Comparison of ENCODE assay signal across 8 cellular contexts in the genomic region with DNA sequence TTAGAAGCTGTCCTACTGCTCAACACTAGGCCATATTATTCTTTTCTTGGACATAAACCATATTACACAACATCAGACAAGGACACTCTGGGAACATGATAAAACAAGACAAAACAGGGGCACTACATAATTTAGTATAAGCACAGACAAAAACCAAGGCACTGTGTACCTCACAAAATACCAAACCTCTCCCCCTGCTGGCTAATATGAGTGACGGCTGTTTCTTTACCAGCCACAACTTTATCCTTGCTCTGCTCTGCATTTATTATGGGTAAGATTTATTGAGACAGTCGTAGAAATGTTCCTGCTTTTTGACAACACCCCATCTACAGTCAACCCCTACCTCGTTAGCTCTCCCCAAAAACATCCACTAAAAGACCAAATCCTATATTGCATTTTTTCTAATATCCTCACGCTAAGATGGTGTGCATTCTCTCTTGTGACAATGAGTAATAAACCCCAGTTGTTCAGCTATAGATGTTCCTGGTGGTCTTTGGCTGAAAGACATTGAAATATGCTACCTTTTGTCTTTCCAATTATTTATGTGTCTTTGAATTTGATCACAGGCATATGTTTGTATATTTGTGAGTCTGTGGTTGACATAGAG. TPM values are rescaled to one million over a fixed set of nuclear protein-coding genes. Genes with fewer than 3 reads are reported as not detected.
DNase-seq lines count a peak whose midpoint lies in the region; ATAC-seq and TF ChIP-seq lines count a peak whose summit lies in the region.
"Had no signal": no experiment of that assay in that cellular context is flagged by ENCODE, and none has a peak within 500 bp of the region (broad histone marks: within the 10 kb centered on the region; RNA-seq: fewer than 3 reads in every experiment).

No MANE protein-coding gene starts in this region.

- no peak overlapping the region for H3K9ac ChIP-seq in parathyroid adenoma

- peak overlapping the region in 1 of 2 donors; percentile 4 for H3K27ac Mint-ChIP-seq in effector memory CD8-positive, alpha-beta T cell
- H3K27ac Mint-ChIP-seq in activated CD4-positive, alpha-beta T cell treated with anti-CD3 and anti-CD28 coated beads, Interleukin-2, amount 10 ng/mL, durations not matched to agents 24 days and 14 days: no peak overlapping the region
- no peak overlapping the region for H3K27ac Mint-ChIP-seq in stimulated activated memory B cell treated with anti-CD40 and anti-IgM and Interleukin-4, amounts not matched to agents 10 μg/mL and 1 μg/mL and 100 μg/mL, for 72 hours

- H3K4me2 ChIP-seq in parathyroid adenoma (ENCODE audit: low read length): no peak overlapping the region

- DNase-seq in GM13976 (ENCODE audit: low spot score) (peak; percentile 39), NCI-H82 treated with DMSO at 0.1 percent for 48 hours (lab: John Stamatoyannopoulos, UW; ENCODE audit: unreplicated experiment) (peak; percentile 17)
- DNase-seq in effector memory CD8-positive, alpha-beta T cell: no peak
- DNase-seq in activated CD4-positive, alpha-beta T cell treated with anti-CD3 and anti-CD28 coated beads, Interleukin-2, amount 10 ng/mL, durations not matched to agents 24 days and 14 days: no peak

- H3K27ac ChIP-seq in parathyroid adenoma: no peak overlapping the region

- H3K27me3 Mint-ChIP-seq in effector memory CD8-positive, alpha-beta T cell: no peaks in the 10 kb centered on the region
- no peaks in the 10 kb centered on the region for H3K27me3 Mint-ChIP-seq in activated CD4-positive, alpha-beta T cell treated with anti-CD3 and anti-CD28 coated beads, Interleukin-2, amount 10 ng/mL, durations not matched to agents 24 days and 14 days
- no peaks in the 10 kb centered on the region for H3K27me3 Mint-ChIP-seq in stimulated activated memory B cell treated with anti-CD40 and anti-IgM and Interleukin-4, amounts not matched to agents 10 μg/mL and 1 μg/mL and 100 μg/mL, for 72 hours

- H3K4me1 ChIP-seq in parathyroid adenoma: peaks cover under 1% of the 10 kb centered on the region

- peaks cover 2% of the 10 kb centered on the region for H3K79me2 ChIP-seq in parathyroid adenoma

- no peak overlapping the region for H2AFZ ChIP-seq in parathyroid adenoma

- peak; percentile 41 for ATAC-seq in effector memory CD8-positive, alpha-beta T cell (replicated peaks)
- ATAC-seq in HG03460 (IDR thresholded peaks at IDR 0.05; ENCODE audit: unreplicated experiment): no peak
- no peak for ATAC-seq in stimulated activated memory B cell treated with anti-CD40 and anti-IgM and Interleukin-4, amounts not matched to agents 10 μg/mL and 1 μg/mL and 100 μg/mL, for 72 hours

- no peaks in the 10 kb centered on the region for H3K27me3 ChIP-seq in parathyroid adenoma (ENCODE audit: control insufficient read depth, insufficient read depth, low read length)

- no peak overlapping the region for H3K4me3 Mint-ChIP-seq in effector memory CD8-positive, alpha-beta T cell
- H3K4me3 Mint-ChIP-seq in activated CD4-positive, alpha-beta T cell treated with anti-CD3 and anti-CD28 coated beads, Interleukin-2, amount 10 ng/mL, durations not matched to agents 24 days and 14 days: no peak overlapping the region
- H3K4me3 Mint-ChIP-seq in stimulated activated memory B cell treated with anti-CD40 and anti-IgM and Interleukin-4, amounts not matched to agents 10 μg/mL and 1 μg/mL and 100 μg/mL, for 72 hours: no peak overlapping the region

- intact Hi-C loops in activated CD4-positive, alpha-beta T cell treated with anti-CD3 and anti-CD28 coated beads, Interleukin-2, amount 10 ng/mL, durations not matched to agents 24 days and 14 days (cut with micrococcal nuclease): no loop called here

- no peaks in the 10 kb centered on the region for H3K36me3 ChIP-seq in parathyroid adenoma (ENCODE audit: control insufficient read depth, insufficient read depth, low read length)

- no peak overlapping the region for H3K4me3 ChIP-seq in parathyroid adenoma (ENCODE audit: low read depth, low read length)

- no peaks in the 10 kb centered on the region for H3K36me3 Mint-ChIP-seq in effector memory CD8-positive, alpha-beta T cell (ENCODE audit: insufficient read depth)
- H3K36me3 Mint-ChIP-seq in activated CD4-positive, alpha-beta T cell treated with anti-CD3 and anti-CD28 coated beads, Interleukin-2, amount 10 ng/mL, durations not matched to agents 24 days and 14 days (ENCODE audit: low read depth): peaks cover 5% of the 10 kb centered on the region
- peaks cover 30% of the 10 kb centered on the region for H3K36me3 Mint-ChIP-seq in stimulated activated memory B cell treated with anti-CD40 and anti-IgM and Interleukin-4, amounts not matched to agents 10 μg/mL and 1 μg/mL and 100 μg/mL, for 72 hours

- peaks cover 0 to 2% of the 10 kb centered on the region in 2 donors for H3K4me1 Mint-ChIP-seq in effector memory CD8-positive, alpha-beta T cell (ENCODE audit: low read depth in 2 of 2)
- peaks cover 3% of the 10 kb centered on the region for H3K4me1 Mint-ChIP-seq in activated CD4-positive, alpha-beta T cell treated with anti-CD3 and anti-CD28 coated beads, Interleukin-2, amount 10 ng/mL, durations not matched to agents 24 days and 14 days
- peaks cover under 1% of the 10 kb centered on the region for H3K4me1 Mint-ChIP-seq in stimulated activated memory B cell treated with anti-CD40 and anti-IgM and Interleukin-4, amounts not matched to agents 10 μg/mL and 1 μg/mL and 100 μg/mL, for 72 hours

- in situ Hi-C loops in GM13976 (cut with MboI; ENCODE audit: low sequenced_read_pairs, unreplicated experiment): no loop called here

- H3K9me3 Mint-ChIP-seq in effector memory CD8-positive, alpha-beta T cell: no peaks in the 10 kb centered on the region
- no peaks in the 10 kb centered on the region for H3K9me3 Mint-ChIP-seq in activated CD4-positive, alpha-beta T cell treated with anti-CD3 and anti-CD28 coated beads, Interleukin-2, amount 10 ng/mL, durations not matched to agents 24 days and 14 days
- H3K9me3 Mint-ChIP-seq in stimulated activated memory B cell treated with anti-CD40 and anti-IgM and Interleukin-4, amounts not matched to agents 10 μg/mL and 1 μg/mL and 100 μg/mL, for 72 hours: no peaks in the 10 kb centered on the region

- H3K9me3 ChIP-seq in parathyroid adenoma (ENCODE audit: control insufficient read depth, low read length): no peaks in the 10 kb centered on the region

- peak; percentile 35 for TF ChIP-seq CTCF in GM13976 (IDR thresholded peaks at IDR 0.05; ENCODE audit: borderline replicate concordance, control extremely low read depth, extremely low read depth, insufficient read depth, missing control alignments)
- TF ChIP-seq CTCF in parathyroid adenoma (IDR thresholded peaks at IDR 0.05): peak; percentile 34

RNA-seq across cellular contexts. Expression of a gene that starts 23.8 kb away (rescaled TPM):
- 85.6 and 87.0 TPM in 2 replicates for total RNA-seq in activated CD4-positive, alpha-beta T cell treated with anti-CD3 and anti-CD28 coated beads, Interleukin-2, amount 10 ng/mL, durations not matched to agents 24 days and 14 days

RNA-seq across cellular contexts. Expression of a gene that starts 29.7 kb away (rescaled TPM):
- 60.9 and 61.1 TPM in 2 replicates for total RNA-seq in activated CD4-positive, alpha-beta T cell treated with anti-CD3 and anti-CD28 coated beads, Interleukin-2, amount 10 ng/mL, durations not matched to agents 24 days and 14 days

RNA-seq across cellular contexts. Expression of a gene that starts 38.3 kb away (rescaled TPM):
- not detected in 2 replicates for total RNA-seq in activated CD4-positive, alpha-beta T cell treated with anti-CD3 and anti-CD28 coated beads, Interleukin-2, amount 10 ng/mL, durations not matched to agents 24 days and 14 days
- total RNA-seq: subcutaneous adipose tissue had no signal

Comparison
In these comparisons a context has a peak if more than half of its experiments do, and no peak if none do; other contexts are left out.
1. DNase-seq: peak in GM13976 (single experiment) and NCI-H82 treated with DMSO at 0.1 percent for 48 hours (single experiment); none in effector memory CD8-positive, alpha-beta T cell (0 of 3) and activated CD4-positive, alpha-beta T cell treated with anti-CD3 and anti-CD28 coated beads, Interleukin-2, amount 10 ng/mL, durations not matched to agents 24 days and 14 days (single experiment).